Comparison of ENCODE assay signal across 1 cellular context in genomic region chr7:151059362-151060112, GRCh38.
A peak's percentile ranks its signal among the peaks of the same experiment; 100 is the strongest.
TF ChIP-seq lines count a peak whose summit lies in the region.

SLC4A2 (plus strand) TSS chr7:151059589; CDS start chr7:151061988, 2,399 bp downstream.

TF ChIP-seq in K562, 482 proteins besides CTCF, POLR2A, EP300 and RAD21 (continued from another document and continues in another):
- TF ChIP-seq MGA (IDR thresholded peaks at IDR 0.05) (no peak), ARHGAP35 (IDR thresholded peaks at IDR 0.05; ENCODE audit: partially characterized antibody) (no peak), MAFG (tag; conservative IDR thresholded peaks at IDR 0.05) (no peak), ZNF764 (CRISPR knock-in tag; IDR thresholded peaks at IDR 0.05; ENCODE audit: low read depth) (peak; percentile 100), NR2F6 (CRISPR knock-in tag; IDR thresholded peaks at IDR 0.05) (no peak), YBX1 (IDR thresholded peaks at IDR 0.05) (no peak), ZNF165 (CRISPR knock-in tag; IDR thresholded peaks at IDR 0.05; ENCODE audit: borderline replicate concordance) (no peak), ZNF699 (CRISPR knock-in tag; IDR thresholded peaks at IDR 0.05; ENCODE audit: insufficient replicate concordance) (no peak), U2AF2 (optimal IDR thresholded peaks at IDR 0.05; ENCODE audit: low read depth, low read length) (no peak), ZNF561 (CRISPR knock-in tag; conservative IDR thresholded peaks at IDR 0.05) (no peak), CHD4 (IDR thresholded peaks at IDR 0.05; ENCODE audit: insufficient read depth, insufficient replicate concordance, low read depth, low read length, poor library complexity, severe bottlenecking) (no peak), HNRNPUL1 (IDR thresholded peaks at IDR 0.05; ENCODE audit: low read length) (no peak), ID3 (CRISPR knock-in tag; IDR thresholded peaks at IDR 0.05) (no peak), ID3 (tag; IDR thresholded peaks at IDR 0.05) (no peak), ZNF41 (CRISPR knock-in tag; conservative IDR thresholded peaks at IDR 0.05) (no peak), ZNF609 (CRISPR knock-in tag; IDR thresholded peaks at IDR 0.05; ENCODE audit: borderline replicate concordance) (no peak), GTF2B (IDR thresholded peaks at IDR 0.05; ENCODE audit: extremely low read depth, insufficient read length) (no peak), SNIP1 (IDR thresholded peaks at IDR 0.05; ENCODE audit: low read depth) (no peak), CREB1 (IDR thresholded peaks at IDR 0.05) (0 out of 2 replicates have a peak, but pooled peaks have one; percentile 30), CREB1 (CRISPR knock-in tag; IDR thresholded peaks at IDR 0.05) (no peak), TCF15 (CRISPR knock-in tag; IDR thresholded peaks at IDR 0.05) (no peak), ZNF583 (CRISPR knock-in tag; IDR thresholded peaks at IDR 0.05) (0 out of 2 replicates have a peak, but pooled peaks have one; percentile 9), TRIM24 (IDR thresholded peaks at IDR 0.05) (0 out of 4 replicates have a peak, but pooled peaks of 1 of the 2 experiments have one; percentile 14), ETV5 (CRISPR knock-in tag; IDR thresholded peaks at IDR 0.05; ENCODE audit: low read depth) (no peak; the same call in 1 of the 2 replicates), RFX7 (CRISPR knock-in tag; IDR thresholded peaks at IDR 0.05) (no peak)
- TF ChIP-seq, protein P1, sequence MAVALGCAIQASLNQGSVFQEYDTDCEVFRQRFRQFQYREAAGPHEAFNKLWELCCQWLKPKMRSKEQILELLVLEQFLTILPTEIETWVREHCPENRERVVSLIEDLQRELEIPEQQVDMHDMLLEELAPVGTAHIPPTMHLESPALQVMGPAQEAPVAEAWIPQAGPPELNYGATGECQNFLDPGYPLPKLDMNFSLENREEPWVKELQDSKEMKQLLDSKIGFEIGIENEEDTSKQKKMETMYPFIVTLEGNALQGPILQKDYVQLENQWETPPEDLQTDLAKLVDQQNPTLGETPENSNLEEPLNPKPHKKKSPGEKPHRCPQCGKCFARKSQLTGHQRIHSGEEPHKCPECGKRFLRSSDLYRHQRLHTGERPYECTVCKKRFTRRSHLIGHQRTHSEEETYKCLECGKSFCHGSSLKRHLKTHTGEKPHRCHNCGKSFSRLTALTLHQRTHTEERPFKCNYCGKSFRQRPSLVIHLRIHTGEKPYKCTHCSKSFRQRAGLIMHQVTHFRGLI (CRISPR knock-in tag; IDR thresholded peaks at IDR 0.05), result no peak
- TF ChIP-seq, protein P2, sequence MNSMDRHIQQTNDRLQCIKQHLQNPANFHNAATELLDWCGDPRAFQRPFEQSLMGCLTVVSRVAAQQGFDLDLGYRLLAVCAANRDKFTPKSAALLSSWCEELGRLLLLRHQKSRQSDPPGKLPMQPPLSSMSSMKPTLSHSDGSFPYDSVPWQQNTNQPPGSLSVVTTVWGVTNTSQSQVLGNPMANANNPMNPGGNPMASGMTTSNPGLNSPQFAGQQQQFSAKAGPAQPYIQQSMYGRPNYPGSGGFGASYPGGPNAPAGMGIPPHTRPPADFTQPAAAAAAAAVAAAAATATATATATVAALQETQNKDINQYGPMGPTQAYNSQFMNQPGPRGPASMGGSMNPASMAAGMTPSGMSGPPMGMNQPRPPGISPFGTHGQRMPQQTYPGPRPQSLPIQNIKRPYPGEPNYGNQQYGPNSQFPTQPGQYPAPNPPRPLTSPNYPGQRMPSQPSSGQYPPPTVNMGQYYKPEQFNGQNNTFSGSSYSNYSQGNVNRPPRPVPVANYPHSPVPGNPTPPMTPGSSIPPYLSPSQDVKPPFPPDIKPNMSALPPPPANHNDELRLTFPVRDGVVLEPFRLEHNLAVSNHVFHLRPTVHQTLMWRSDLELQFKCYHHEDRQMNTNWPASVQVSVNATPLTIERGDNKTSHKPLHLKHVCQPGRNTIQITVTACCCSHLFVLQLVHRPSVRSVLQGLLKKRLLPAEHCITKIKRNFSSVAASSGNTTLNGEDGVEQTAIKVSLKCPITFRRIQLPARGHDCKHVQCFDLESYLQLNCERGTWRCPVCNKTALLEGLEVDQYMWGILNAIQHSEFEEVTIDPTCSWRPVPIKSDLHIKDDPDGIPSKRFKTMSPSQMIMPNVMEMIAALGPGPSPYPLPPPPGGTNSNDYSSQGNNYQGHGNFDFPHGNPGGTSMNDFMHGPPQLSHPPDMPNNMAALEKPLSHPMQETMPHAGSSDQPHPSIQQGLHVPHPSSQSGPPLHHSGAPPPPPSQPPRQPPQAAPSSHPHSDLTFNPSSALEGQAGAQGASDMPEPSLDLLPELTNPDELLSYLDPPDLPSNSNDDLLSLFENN (IDR thresholded peaks at IDR 0.05; ENCODE audit: low read depth in 2 of 2, low read length in 2 of 2), result 0 out of 4 replicates have a peak, but pooled peaks of 1 of the 2 experiments have one; percentile 45
- TF ChIP-seq, protein P3, sequence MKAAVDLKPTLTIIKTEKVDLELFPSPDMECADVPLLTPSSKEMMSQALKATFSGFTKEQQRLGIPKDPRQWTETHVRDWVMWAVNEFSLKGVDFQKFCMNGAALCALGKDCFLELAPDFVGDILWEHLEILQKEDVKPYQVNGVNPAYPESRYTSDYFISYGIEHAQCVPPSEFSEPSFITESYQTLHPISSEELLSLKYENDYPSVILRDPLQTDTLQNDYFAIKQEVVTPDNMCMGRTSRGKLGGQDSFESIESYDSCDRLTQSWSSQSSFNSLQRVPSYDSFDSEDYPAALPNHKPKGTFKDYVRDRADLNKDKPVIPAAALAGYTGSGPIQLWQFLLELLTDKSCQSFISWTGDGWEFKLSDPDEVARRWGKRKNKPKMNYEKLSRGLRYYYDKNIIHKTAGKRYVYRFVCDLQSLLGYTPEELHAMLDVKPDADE (conservative IDR thresholded peaks at IDR 0.05; ENCODE audit: control insufficient read depth, low read depth, low read length), result 0 out of 2 replicates have a peak, but pooled peaks have one; percentile 30
- TF ChIP-seq, protein P4, sequence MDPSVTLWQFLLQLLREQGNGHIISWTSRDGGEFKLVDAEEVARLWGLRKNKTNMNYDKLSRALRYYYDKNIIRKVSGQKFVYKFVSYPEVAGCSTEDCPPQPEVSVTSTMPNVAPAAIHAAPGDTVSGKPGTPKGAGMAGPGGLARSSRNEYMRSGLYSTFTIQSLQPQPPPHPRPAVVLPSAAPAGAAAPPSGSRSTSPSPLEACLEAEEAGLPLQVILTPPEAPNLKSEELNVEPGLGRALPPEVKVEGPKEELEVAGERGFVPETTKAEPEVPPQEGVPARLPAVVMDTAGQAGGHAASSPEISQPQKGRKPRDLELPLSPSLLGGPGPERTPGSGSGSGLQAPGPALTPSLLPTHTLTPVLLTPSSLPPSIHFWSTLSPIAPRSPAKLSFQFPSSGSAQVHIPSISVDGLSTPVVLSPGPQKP (CRISPR knock-in tag; IDR thresholded peaks at IDR 0.05), result no peak
